ENCODE assay signal across 22 cellular contexts in the genomic region with DNA sequence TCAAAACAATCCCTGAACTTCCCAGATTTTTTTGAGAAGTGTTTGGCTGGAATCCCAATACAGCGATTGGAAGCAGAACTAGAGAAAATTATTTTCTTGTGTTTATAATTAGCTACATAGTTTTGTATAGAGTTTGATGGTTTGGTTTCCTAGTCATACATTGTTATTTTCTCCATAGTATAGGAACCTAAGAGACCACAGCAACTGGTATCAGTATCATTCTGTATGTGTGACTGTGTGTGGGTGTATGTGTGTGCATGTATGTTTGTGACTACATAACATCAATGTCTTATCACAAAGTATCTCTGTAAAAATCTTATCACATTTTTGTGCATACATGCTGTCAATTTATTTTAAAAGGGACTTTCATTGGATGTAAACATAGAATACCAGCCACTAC.
"Had no signal": no experiment of that assay in that cellular context is flagged by ENCODE, and none has a peak within 500 bp of the region (broad histone marks: within the 10 kb centered on the region; RNA-seq: fewer than 3 reads in every experiment).

No MANE protein-coding gene starts in this region.

- H3K4me3 ChIP-seq: lung, neural progenitor cell, right atrium auricular region, right lobe of liver, smooth muscle cell, tibial nerve, uterus had no signal

- ATAC-seq: left cardiac atrium; left lobe of liver; natural killer cell; right lobe of liver; stimulated activated memory B cell treated with anti-CD40 and anti-IgM and Interleukin-4, amounts not matched to agents 10 μg/mL and 1 μg/mL and 100 μg/mL, for 72 hours; stimulated activated naive CD8-positive, alpha-beta T cell treated with anti-CD3 and anti-CD28 coated beads, Interleukin-15, amount 100 ng/mL, for 72 hours had no signal

- DNase-seq: kidney glomerular epithelial cell; left cardiac atrium; naive B cell; natural killer cell; nephron progenitor cell; occipital lobe; right lobe of liver; stimulated activated CD4-positive, alpha-beta T cell treated with anti-CD3 and anti-CD28 coated beads, Interleukin-1b, Interleukin-23, amount 100 ng/mL, for 48 hours; stimulated activated CD4-positive, alpha-beta T cell treated with anti-CD3 and anti-CD28 coated beads, Interleukin-2, amount 100 ng/mL, for 48 hours; stimulated activated CD4-positive, alpha-beta T cell treated with anti-CD3 and anti-CD28 coated beads, Interleukin-4, amount 100 ng/mL, for 4 hours; stimulated activated CD8-positive, alpha-beta memory T cell treated with anti-CD3 and anti-CD28 coated beads, Interleukin-4, amount 100 ng/mL, for 48 hours; stimulated activated naive CD4-positive, alpha-beta T cell treated with Interleukin-2 at 50 U/mL for 16 hours; stimulated activated naive CD8-positive, alpha-beta T cell treated with anti-CD3 and anti-CD28 coated beads, Interleukin-15, amount 100 ng/mL, for 72 hours; substantia nigra; uterus had no signal
